ENCODE assay signal across 10 cellular contexts in the genomic region with DNA sequence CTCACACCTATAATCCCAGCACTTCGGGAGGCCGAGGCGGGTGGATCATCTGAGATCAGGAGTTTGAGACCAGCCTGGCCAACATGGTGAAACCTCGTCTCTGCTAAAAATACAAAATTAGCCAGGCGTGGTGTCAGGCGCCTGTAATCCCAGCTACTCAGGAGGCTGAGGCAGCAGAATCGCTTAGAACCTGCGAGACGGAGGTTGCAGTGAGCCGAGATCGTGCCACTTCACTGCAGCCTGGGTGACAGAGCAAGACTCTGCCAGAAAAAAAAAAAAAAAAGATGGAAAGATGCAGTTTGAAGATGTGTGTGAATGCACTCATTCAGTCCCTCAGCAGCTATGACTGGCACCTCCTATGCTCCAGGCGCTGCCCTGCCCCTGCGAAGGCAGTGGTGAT. TPM values are rescaled to one million over a fixed set of nuclear protein-coding genes. Genes with fewer than 3 reads are reported as not detected.
A peak's percentile ranks its signal among the peaks of the same experiment; 100 is the strongest.
DNase-seq lines count a peak whose midpoint lies in the region; TF ChIP-seq lines count a peak whose summit lies in the region.
"Not testable (repeated sequence)": the region's sequence is repeated elsewhere in the genome, so short reads cannot be mapped to it uniquely, and the experiment has no call there.
"Had no signal": no experiment of that assay in that cellular context is flagged by ENCODE, and none has a peak within 500 bp of the region (broad histone marks: within the 10 kb centered on the region; RNA-seq: fewer than 3 reads in every experiment).

No MANE protein-coding gene starts in this region.

- not testable (repeated sequence) for H3K79me1 ChIP-seq in neuronal stem cell (ENCODE audit: low read depth, low read length)

- H2BK15ac ChIP-seq in neuronal stem cell (ENCODE audit: low read length) = not testable (repeated sequence)

- not testable (repeated sequence) for H3K9me3 Mint-ChIP-seq in neural crest cell

- H3K36me3 ChIP-seq in neuronal stem cell (replicated peaks in 1 of 2; ENCODE audit: control insufficient read depth in 2 of 2, insufficient read depth in 2 of 2, low read length in 2 of 2) = not testable (repeated sequence)

- H3K9ac ChIP-seq in neuronal stem cell (ENCODE audit: low read depth, low read length, poor library complexity) = peak overlapping the region; percentile 30

- not testable (repeated sequence) for H3K14ac ChIP-seq in neuronal stem cell (ENCODE audit: low read length)

- not testable (repeated sequence) for H2BK5ac ChIP-seq in neuronal stem cell (ENCODE audit: low read length)

- H3K4ac ChIP-seq in neuronal stem cell (ENCODE audit: low read length) = not testable (repeated sequence)

- not testable (repeated sequence) for H3K23ac ChIP-seq in neuronal stem cell (ENCODE audit: low read depth, low read length, poor library complexity)

- H4K91ac ChIP-seq in neuronal stem cell (ENCODE audit: low read depth, low read length, poor library complexity) = not testable (repeated sequence)

- H2BK120ac ChIP-seq in neuronal stem cell (ENCODE audit: low read depth, low read length) = not testable (repeated sequence)

- H3K9me3 ChIP-seq in neuronal stem cell (replicated peaks in 1 of 2; ENCODE audit: control insufficient read depth in 2 of 2, insufficient read depth in 1 of 2, low read depth in 1 of 2, low read length in 2 of 2) = not testable (repeated sequence)

- peak overlapping the region; percentile 79 for H3K27ac Mint-ChIP-seq in neural crest cell (ENCODE audit: unreplicated experiment)

- peaks cover 12% of the 10 kb centered on the region for H3K27me3 Mint-ChIP-seq in neural crest cell (ENCODE audit: low read depth)

- not testable (repeated sequence) for H3K4me2 ChIP-seq in neuronal stem cell (ENCODE audit: insufficient read depth, low read length, poor library complexity, severe bottlenecking)

- H2BK12ac ChIP-seq in neuronal stem cell (ENCODE audit: low read length) = not testable (repeated sequence)

- not testable (repeated sequence) for H3K4me1 Mint-ChIP-seq in neural crest cell

- no CpG with 5 or more reads among the region's 13 CpGs for WGBS in neuronal stem cell (ENCODE audit: extremely low coverage in 2 of 2, insufficient read length in 2 of 2, insufficient replicate concordance in 1 of 2), 2 donors

- H3K4me1 ChIP-seq in neuronal stem cell (ENCODE audit: control insufficient read depth in 2 of 2, insufficient read depth in 1 of 2, low read depth in 1 of 2, low read length in 2 of 2) = not testable (repeated sequence)

- not testable (repeated sequence) for H3K27me3 ChIP-seq in neuronal stem cell (ENCODE audit: control insufficient read depth in 3 of 3, insufficient read depth in 3 of 3, low read depth in 1 of 3, low read length in 3 of 3)

- not testable (repeated sequence) for H3K4me3 ChIP-seq in neuronal stem cell (ENCODE audit: low read length in 2 of 2)

- not testable (repeated sequence) for H3K4me3 Mint-ChIP-seq in neural crest cell

- H2AK5ac ChIP-seq in neuronal stem cell (ENCODE audit: low read depth, low read length) = not testable (repeated sequence)

- H2AFZ ChIP-seq in neuronal stem cell (ENCODE audit: low read length) = not testable (repeated sequence)

- H3K36me3 Mint-ChIP-seq in neural crest cell (ENCODE audit: low read depth) = not testable (repeated sequence)

- H4K8ac ChIP-seq in neuronal stem cell (ENCODE audit: low read depth, low read length) = not testable (repeated sequence)

- H3K27ac ChIP-seq in angular gyrus (ENCODE audit: low read depth, low read length) = peak overlapping the region; percentile 8
- H3K27ac ChIP-seq in caudate nucleus (ENCODE audit: low read depth, low read length) = peak overlapping the region; percentile 82
- not testable (repeated sequence) for H3K27ac ChIP-seq in neuronal stem cell (replicated peaks; ENCODE audit: low read length)

- TF ChIP-seq CTCF in neural crest cell (conservative IDR thresholded peaks at IDR 0.05) = not testable (repeated sequence)

- H3K18ac ChIP-seq in neuronal stem cell (ENCODE audit: low read length) = not testable (repeated sequence)

- DNase-seq in caudate nucleus (lab: John Stamatoyannopoulos, UW) = peak in 5 of 61 donors; percentile 21 to 55 (median 35)
- DNase-seq in neural crest cell (ENCODE audit: low read depth, low spot score); neuronal stem cell (ENCODE audit: low spot score): not testable (repeated sequence)

RNA-seq across cellular contexts. Expression of a gene that starts 41.3 kb away (rescaled TPM):
- total RNA-seq in neural crest cell = 1.5 and 1.7 TPM in 2 replicates
- polyA plus RNA-seq in neuronal stem cell (2013, experiment 1 of 2) = 0.59 TPM
- 0.62 TPM for polyA plus RNA-seq in neuronal stem cell (2013, experiment 2 of 2)
- total RNA-seq: A673, B cell, Caco-2, Calu3 had no signal
- polyA plus RNA-seq: AG04450, BJ had no signal
